1 cellular context compared by ENCODE assay signal in the genomic region with DNA sequence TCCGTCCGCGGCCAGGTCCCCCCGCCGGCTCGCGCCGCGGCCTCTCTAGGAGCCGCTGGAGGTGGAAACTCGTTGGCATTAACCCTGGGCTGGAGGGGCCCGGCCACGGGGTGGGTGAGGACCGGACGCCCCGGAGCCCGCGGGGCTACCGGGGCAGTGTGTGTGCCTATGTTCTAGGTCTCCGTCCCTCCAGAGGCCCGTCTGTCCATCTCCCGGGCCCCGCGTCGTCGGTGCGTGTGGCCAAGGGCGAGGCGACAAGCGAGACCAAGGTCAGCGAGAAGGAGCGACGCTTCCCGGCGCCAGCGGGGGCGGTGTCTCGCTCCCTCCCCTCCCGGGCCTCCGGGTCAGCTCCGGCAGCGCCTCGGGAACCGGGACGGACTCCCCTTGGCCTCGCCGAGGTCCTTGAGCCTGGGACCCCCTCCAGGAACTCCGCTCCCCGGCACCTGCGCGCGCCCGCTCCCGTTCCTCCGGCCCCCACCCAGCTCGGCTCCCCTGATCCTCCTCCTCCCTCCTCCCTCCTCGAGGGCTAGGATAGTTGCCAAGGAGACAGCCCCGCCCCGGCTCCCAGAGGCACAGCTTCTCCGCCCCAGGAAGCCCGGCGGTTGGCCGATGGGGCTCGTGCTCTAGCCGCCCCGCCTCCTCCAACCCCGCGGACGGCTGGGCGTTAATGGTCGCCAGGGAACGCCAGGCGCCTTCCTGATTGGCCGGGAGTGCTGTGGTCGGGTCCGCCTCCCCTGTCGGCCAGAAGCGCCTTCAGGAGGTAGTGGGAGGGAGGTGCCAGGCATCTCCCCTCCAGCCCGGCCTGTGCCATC.
TF ChIP-seq lines count a peak whose summit lies in the region.

No MANE protein-coding gene starts in this region.

TF ChIP-seq in HepG2, 621 proteins besides CTCF, POLR2A, EP300 and RAD21 (continued from another document and continues in another):
- no peak for TF ChIP-seq ZNF629 (CRISPR knock-in tag; conservative IDR thresholded peaks at IDR 0.05)
- TF ChIP-seq, protein P1, sequence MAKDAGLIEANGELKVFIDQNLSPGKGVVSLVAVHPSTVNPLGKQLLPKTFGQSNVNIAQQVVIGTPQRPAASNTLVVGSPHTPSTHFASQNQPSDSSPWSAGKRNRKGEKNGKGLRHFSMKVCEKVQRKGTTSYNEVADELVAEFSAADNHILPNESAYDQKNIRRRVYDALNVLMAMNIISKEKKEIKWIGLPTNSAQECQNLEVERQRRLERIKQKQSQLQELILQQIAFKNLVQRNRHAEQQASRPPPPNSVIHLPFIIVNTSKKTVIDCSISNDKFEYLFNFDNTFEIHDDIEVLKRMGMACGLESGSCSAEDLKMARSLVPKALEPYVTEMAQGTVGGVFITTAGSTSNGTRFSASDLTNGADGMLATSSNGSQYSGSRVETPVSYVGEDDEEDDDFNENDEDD (CRISPR knock-in tag; IDR thresholded peaks at IDR 0.05; ENCODE audit: borderline replicate concordance): peak; percentile 11; the same call in 1 of the 2 replicates
- peak; percentile 81; the same call in 1 of the 2 replicates for TF ChIP-seq NCOA1 (CRISPR knock-in tag; IDR thresholded peaks at IDR 0.05)
- no peak for TF ChIP-seq ZNF513 (CRISPR knock-in tag; conservative IDR thresholded peaks at IDR 0.05)
- TF ChIP-seq ZSCAN9 (CRISPR knock-in tag; IDR thresholded peaks at IDR 0.05; ENCODE audit: borderline replicate concordance): peak; percentile 37; the same call in 1 of the 2 replicates
- peak; percentile 80; the same call in 1 of the 2 replicates for TF ChIP-seq ZNF317 (CRISPR knock-in tag; IDR thresholded peaks at IDR 0.05)
- peak; percentile 59 for TF ChIP-seq SALL1 (CRISPR knock-in tag; IDR thresholded peaks at IDR 0.05)
- TF ChIP-seq ZFP1 (CRISPR knock-in tag; IDR thresholded peaks at IDR 0.05): no peak; the same call in 1 of the 2 replicates
- peak; percentile 64; the same call in 1 of the 2 replicates for TF ChIP-seq BORCS8-MEF2B (CRISPR knock-in tag; IDR thresholded peaks at IDR 0.05)
- TF ChIP-seq HOXA9 (CRISPR knock-in tag; IDR thresholded peaks at IDR 0.05; ENCODE audit: borderline replicate concordance): 0 out of 2 replicates have a peak, but pooled peaks have one; percentile 2
- TF ChIP-seq, protein P2, sequence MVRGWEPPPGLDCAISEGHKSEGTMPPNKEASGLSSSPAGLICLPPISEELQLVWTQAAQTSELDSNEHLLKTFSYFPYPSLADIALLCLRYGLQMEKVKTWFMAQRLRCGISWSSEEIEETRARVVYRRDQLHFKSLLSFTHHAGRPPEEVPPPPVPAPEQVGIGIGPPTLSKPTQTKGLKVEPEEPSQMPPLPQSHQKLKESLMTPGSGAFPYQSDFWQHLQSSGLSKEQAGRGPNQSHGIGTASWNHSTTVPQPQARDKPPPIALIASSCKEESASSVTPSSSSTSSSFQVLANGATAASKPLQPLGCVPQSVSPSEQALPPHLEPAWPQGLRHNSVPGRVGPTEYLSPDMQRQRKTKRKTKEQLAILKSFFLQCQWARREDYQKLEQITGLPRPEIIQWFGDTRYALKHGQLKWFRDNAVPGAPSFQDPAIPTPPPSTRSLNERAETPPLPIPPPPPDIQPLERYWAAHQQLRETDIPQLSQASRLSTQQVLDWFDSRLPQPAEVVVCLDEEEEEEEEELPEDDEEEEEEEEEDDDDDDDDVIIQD (CRISPR knock-in tag; IDR thresholded peaks at IDR 0.05; ENCODE audit: low read depth): no peak; the same call in 1 of the 2 replicates
- no peak; the same call in 1 of the 2 replicates for TF ChIP-seq FOXK1 (CRISPR knock-in tag; IDR thresholded peaks at IDR 0.05; ENCODE audit: borderline replicate concordance, low read depth)
- TF ChIP-seq HNF4G (IDR thresholded peaks at IDR 0.05; ENCODE audit: borderline replicate concordance, low read depth, low read length): no peak
- TF ChIP-seq HNF4G (CRISPR knock-in tag; IDR thresholded peaks at IDR 0.05; ENCODE audit: borderline replicate concordance, low read depth): peak; percentile 5; the same call in 1 of the 2 replicates
- no peak for TF ChIP-seq JUND (CRISPR knock-in tag; IDR thresholded peaks at IDR 0.05)
- no peak; the same call in 1 of the 2 replicates for TF ChIP-seq ZSCAN12 (CRISPR knock-in tag; IDR thresholded peaks at IDR 0.05)
- no peak for TF ChIP-seq PLRG1 (conservative IDR thresholded peaks at IDR 0.05)
- TF ChIP-seq NFYC (CRISPR knock-in tag; IDR thresholded peaks at IDR 0.05): peak; percentile 81
- TF ChIP-seq ZNF761 (CRISPR knock-in tag; conservative IDR thresholded peaks at IDR 0.05): peak; percentile 79; the same call in 1 of the 2 replicates
- TF ChIP-seq ZMYM4 (CRISPR knock-in tag; IDR thresholded peaks at IDR 0.05): peak; percentile 30; the same call in 1 of the 2 replicates
- 0 out of 2 replicates have a peak, but pooled peaks have one; percentile 17 for TF ChIP-seq POGZ (CRISPR knock-in tag; IDR thresholded peaks at IDR 0.05)
- TF ChIP-seq KLF13 (CRISPR knock-in tag; IDR thresholded peaks at IDR 0.05): peak; percentile 61; the same call in 1 of the 2 replicates
- TF ChIP-seq SIX1 (CRISPR knock-in tag; IDR thresholded peaks at IDR 0.05; ENCODE audit: borderline replicate concordance): no peak
- peak; percentile 72 for TF ChIP-seq TARDBP (CRISPR knock-in tag; IDR thresholded peaks at IDR 0.05)
- TF ChIP-seq SRSF1 (optimal IDR thresholded peaks at IDR 0.05; ENCODE audit: low read depth, low read length): peak; percentile 81
- peak; percentile 67 for TF ChIP-seq POGK (CRISPR knock-in tag; conservative IDR thresholded peaks at IDR 0.05)
- TF ChIP-seq PAXIP1 (CRISPR knock-in tag; conservative IDR thresholded peaks at IDR 0.05): peak; percentile 69; the same call in 1 of the 2 replicates
- TF ChIP-seq YEATS2 (CRISPR knock-in tag; IDR thresholded peaks at IDR 0.05; ENCODE audit: borderline replicate concordance): peak; percentile 61; the same call in 1 of the 2 replicates
- peak; percentile 56; the same call in 1 of the 2 replicates for TF ChIP-seq ZBTB40 (IDR thresholded peaks at IDR 0.05)
- no peak for TF ChIP-seq ZBTB40 (CRISPR knock-in tag; IDR thresholded peaks at IDR 0.05)
- TF ChIP-seq PHF20 (CRISPR knock-in tag; IDR thresholded peaks at IDR 0.05): peak; percentile 39
- TF ChIP-seq SMAD1 (CRISPR knock-in tag; IDR thresholded peaks at IDR 0.05; ENCODE audit: borderline replicate concordance, low read depth): 0 out of 2 replicates have a peak, but pooled peaks have one; percentile 24
- TF ChIP-seq, protein P3, sequence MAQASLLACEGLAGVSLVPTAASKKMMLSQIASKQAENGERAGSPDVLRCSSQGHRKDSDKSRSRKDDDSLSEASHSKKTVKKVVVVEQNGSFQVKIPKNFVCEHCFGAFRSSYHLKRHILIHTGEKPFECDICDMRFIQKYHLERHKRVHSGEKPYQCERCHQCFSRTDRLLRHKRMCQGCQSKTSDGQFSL (CRISPR knock-in tag; IDR thresholded peaks at IDR 0.05): peak; percentile 94
- no peak for TF ChIP-seq ZNF598 (CRISPR knock-in tag; IDR thresholded peaks at IDR 0.05; ENCODE audit: borderline replicate concordance)
- TF ChIP-seq MZF1 (CRISPR knock-in tag; IDR thresholded peaks at IDR 0.05; ENCODE audit: borderline replicate concordance): peak; percentile 73; the same call in 1 of the 2 replicates
- TF ChIP-seq IRX3 (CRISPR knock-in tag; IDR thresholded peaks at IDR 0.05; ENCODE audit: borderline replicate concordance, low read depth): 0 out of 2 replicates have a peak, but pooled peaks have one; percentile 14
- TF ChIP-seq DR1 (CRISPR knock-in tag; IDR thresholded peaks at IDR 0.05): peak; percentile 17; the same call in 1 of the 2 replicates
